In genomic region chr1:228082975-228083870, GRCh38 we compare ENCODE assay signal across 1 cellular context.
TF ChIP-seq lines count a peak whose summit lies in the region.

No MANE protein-coding gene starts in this region.

TF ChIP-seq in HepG2, 621 proteins besides CTCF, POLR2A, EP300 and RAD21 (continued from another document and continues in another):
- TF ChIP-seq, protein P1, sequence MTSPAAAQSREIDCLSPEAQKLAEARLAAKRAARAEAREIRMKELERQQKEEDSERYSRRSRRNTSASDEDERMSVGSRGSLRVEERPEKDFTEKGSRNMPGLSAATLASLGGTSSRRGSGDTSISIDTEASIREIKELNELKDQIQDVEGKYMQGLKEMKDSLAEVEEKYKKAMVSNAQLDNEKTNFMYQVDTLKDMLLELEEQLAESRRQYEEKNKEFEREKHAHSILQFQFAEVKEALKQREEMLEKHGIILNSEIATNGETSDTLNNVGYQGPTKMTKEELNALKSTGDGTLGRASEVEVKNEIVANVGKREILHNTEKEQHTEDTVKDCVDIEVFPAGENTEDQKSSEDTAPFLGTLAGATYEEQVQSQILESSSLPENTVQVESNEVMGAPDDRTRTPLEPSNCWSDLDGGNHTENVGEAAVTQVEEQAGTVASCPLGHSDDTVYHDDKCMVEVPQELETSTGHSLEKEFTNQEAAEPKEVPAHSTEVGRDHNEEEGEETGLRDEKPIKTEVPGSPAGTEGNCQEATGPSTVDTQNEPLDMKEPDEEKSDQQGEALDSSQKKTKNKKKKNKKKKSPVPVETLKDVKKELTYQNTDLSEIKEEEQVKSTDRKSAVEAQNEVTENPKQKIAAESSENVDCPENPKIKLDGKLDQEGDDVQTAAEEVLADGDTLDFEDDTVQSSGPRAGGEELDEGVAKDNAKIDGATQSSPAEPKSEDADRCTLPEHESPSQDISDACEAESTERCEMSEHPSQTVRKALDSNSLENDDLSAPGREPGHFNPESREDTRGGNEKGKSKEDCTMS (CRISPR knock-in tag; conservative IDR thresholded peaks at IDR 0.05), result no peak
- TF ChIP-seq TAF1 (CRISPR knock-in tag; IDR thresholded peaks at IDR 0.05) (no peak; the same call in 1 of the 2 replicates), ZBTB2 (CRISPR knock-in tag; IDR thresholded peaks at IDR 0.05; ENCODE audit: low read depth) (no peak), ZNF577 (CRISPR knock-in tag; IDR thresholded peaks at IDR 0.05; ENCODE audit: borderline replicate concordance, low read depth) (no peak), ZNF790 (CRISPR knock-in tag; IDR thresholded peaks at IDR 0.05; ENCODE audit: borderline replicate concordance) (no peak), ZNF7 (CRISPR knock-in tag; IDR thresholded peaks at IDR 0.05) (no peak), EHMT2 (IDR thresholded peaks at IDR 0.05; ENCODE audit: borderline replicate concordance, low read depth, low read length) (no peak), GZF1 (CRISPR knock-in tag; IDR thresholded peaks at IDR 0.05) (0 out of 2 replicates have a peak, but pooled peaks have one; percentile 38), ZFYVE20 (CRISPR knock-in tag; IDR thresholded peaks at IDR 0.05; ENCODE audit: borderline replicate concordance, low read depth) (peak; percentile 45; the same call in 1 of the 2 replicates), PAX8 (CRISPR knock-in tag; IDR thresholded peaks at IDR 0.05; ENCODE audit: borderline replicate concordance) (no peak), SP1 (IDR thresholded peaks at IDR 0.05) (no peak), SP1 (CRISPR knock-in tag; IDR thresholded peaks at IDR 0.05) (no peak), JARID2 (CRISPR knock-in tag; IDR thresholded peaks at IDR 0.05; ENCODE audit: insufficient replicate concordance) (no peak), ZSCAN20 (CRISPR knock-in tag; IDR thresholded peaks at IDR 0.05; ENCODE audit: borderline replicate concordance) (no peak), PHF5A (CRISPR knock-in tag; IDR thresholded peaks at IDR 0.05; ENCODE audit: low read depth, unreplicated experiment) (no peak), SKIL (CRISPR knock-in tag; IDR thresholded peaks at IDR 0.05; ENCODE audit: borderline replicate concordance) (no peak), SNAPC2 (CRISPR knock-in tag; IDR thresholded peaks at IDR 0.05) (no peak), ZNF431 (CRISPR knock-in tag; IDR thresholded peaks at IDR 0.05; ENCODE audit: borderline replicate concordance, low read depth) (no peak), ZNF567 (CRISPR knock-in tag; IDR thresholded peaks at IDR 0.05; ENCODE audit: borderline replicate concordance) (no peak), TBX3 (IDR thresholded peaks at IDR 0.05; ENCODE audit: borderline replicate concordance) (no peak), EED (CRISPR knock-in tag; IDR thresholded peaks at IDR 0.05) (no peak), SMAD1 (CRISPR knock-in tag; IDR thresholded peaks at IDR 0.05; ENCODE audit: borderline replicate concordance, low read depth) (no peak; the same call in 1 of the 2 replicates), NFYB (CRISPR knock-in tag; IDR thresholded peaks at IDR 0.05) (0 out of 2 replicates have a peak, but pooled peaks have one; percentile 14), KLF16 (CRISPR knock-in tag; IDR thresholded peaks at IDR 0.05) (no peak), ZNF670 (CRISPR knock-in tag; IDR thresholded peaks at IDR 0.05; ENCODE audit: borderline replicate concordance) (no peak), WIZ (CRISPR knock-in tag; IDR thresholded peaks at IDR 0.05) (no peak), NCOA5 (CRISPR knock-in tag; IDR thresholded peaks at IDR 0.05) (no peak), MAF1 (CRISPR knock-in tag; IDR thresholded peaks at IDR 0.05; ENCODE audit: borderline replicate concordance) (no peak; the same call in 1 of the 2 replicates), KMT2B (CRISPR knock-in tag; IDR thresholded peaks at IDR 0.05) (no peak), THYN1 (CRISPR knock-in tag; IDR thresholded peaks at IDR 0.05; ENCODE audit: borderline replicate concordance, low read depth) (no peak), ZNF24 (IDR thresholded peaks at IDR 0.05) (no peak), DDIT3 (CRISPR knock-in tag; IDR thresholded peaks at IDR 0.05) (no peak), TBL1XR1 (IDR thresholded peaks at IDR 0.05; ENCODE audit: borderline replicate concordance, low read length, partially characterized antibody) (no peak), PAF1 (CRISPR knock-in tag; IDR thresholded peaks at IDR 0.05) (no peak), RFX3 (CRISPR knock-in tag; IDR thresholded peaks at IDR 0.05) (no peak), GATA4 (IDR thresholded peaks at IDR 0.05; ENCODE audit: borderline replicate concordance, low read depth) (no peak), ZBTB20 (CRISPR knock-in tag; IDR thresholded peaks at IDR 0.05; ENCODE audit: borderline replicate concordance, low read depth) (no peak), RFX5 (IDR thresholded peaks at IDR 0.05; ENCODE audit: low read depth, low read length) (no peak), REPIN1 (CRISPR knock-in tag; IDR thresholded peaks at IDR 0.05; ENCODE audit: borderline replicate concordance, low read depth) (no peak), CHCHD3 (CRISPR knock-in tag; IDR thresholded peaks at IDR 0.05) (0 out of 2 replicates have a peak, but pooled peaks have one; percentile 3)
- TF ChIP-seq, protein P2, sequence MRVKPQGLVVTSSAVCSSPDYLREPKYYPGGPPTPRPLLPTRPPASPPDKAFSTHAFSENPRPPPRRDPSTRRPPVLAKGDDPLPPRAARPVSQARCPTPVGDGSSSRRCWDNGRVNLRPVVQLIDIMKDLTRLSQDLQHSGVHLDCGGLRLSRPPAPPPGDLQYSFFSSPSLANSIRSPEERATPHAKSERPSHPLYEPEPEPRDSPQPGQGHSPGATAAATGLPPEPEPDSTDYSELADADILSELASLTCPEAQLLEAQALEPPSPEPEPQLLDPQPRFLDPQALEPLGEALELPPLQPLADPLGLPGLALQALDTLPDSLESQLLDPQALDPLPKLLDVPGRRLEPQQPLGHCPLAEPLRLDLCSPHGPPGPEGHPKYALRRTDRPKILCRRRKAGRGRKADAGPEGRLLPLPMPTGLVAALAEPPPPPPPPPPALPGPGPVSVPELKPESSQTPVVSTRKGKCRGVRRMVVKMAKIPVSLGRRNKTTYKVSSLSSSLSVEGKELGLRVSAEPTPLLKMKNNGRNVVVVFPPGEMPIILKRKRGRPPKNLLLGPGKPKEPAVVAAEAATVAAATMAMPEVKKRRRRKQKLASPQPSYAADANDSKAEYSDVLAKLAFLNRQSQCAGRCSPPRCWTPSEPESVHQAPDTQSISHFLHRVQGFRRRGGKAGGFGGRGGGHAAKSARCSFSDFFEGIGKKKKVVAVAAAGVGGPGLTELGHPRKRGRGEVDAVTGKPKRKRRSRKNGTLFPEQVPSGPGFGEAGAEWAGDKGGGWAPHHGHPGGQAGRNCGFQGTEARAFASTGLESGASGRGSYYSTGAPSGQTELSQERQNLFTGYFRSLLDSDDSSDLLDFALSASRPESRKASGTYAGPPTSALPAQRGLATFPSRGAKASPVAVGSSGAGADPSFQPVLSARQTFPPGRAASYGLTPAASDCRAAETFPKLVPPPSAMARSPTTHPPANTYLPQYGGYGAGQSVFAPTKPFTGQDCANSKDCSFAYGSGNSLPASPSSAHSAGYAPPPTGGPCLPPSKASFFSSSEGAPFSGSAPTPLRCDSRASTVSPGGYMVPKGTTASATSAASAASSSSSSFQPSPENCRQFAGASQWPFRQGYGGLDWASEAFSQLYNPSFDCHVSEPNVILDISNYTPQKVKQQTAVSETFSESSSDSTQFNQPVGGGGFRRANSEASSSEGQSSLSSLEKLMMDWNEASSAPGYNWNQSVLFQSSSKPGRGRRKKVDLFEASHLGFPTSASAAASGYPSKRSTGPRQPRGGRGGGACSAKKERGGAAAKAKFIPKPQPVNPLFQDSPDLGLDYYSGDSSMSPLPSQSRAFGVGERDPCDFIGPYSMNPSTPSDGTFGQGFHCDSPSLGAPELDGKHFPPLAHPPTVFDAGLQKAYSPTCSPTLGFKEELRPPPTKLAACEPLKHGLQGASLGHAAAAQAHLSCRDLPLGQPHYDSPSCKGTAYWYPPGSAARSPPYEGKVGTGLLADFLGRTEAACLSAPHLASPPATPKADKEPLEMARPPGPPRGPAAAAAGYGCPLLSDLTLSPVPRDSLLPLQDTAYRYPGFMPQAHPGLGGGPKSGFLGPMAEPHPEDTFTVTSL (CRISPR knock-in tag; IDR thresholded peaks at IDR 0.05; ENCODE audit: borderline replicate concordance), result no peak
- TF ChIP-seq, protein P3, sequence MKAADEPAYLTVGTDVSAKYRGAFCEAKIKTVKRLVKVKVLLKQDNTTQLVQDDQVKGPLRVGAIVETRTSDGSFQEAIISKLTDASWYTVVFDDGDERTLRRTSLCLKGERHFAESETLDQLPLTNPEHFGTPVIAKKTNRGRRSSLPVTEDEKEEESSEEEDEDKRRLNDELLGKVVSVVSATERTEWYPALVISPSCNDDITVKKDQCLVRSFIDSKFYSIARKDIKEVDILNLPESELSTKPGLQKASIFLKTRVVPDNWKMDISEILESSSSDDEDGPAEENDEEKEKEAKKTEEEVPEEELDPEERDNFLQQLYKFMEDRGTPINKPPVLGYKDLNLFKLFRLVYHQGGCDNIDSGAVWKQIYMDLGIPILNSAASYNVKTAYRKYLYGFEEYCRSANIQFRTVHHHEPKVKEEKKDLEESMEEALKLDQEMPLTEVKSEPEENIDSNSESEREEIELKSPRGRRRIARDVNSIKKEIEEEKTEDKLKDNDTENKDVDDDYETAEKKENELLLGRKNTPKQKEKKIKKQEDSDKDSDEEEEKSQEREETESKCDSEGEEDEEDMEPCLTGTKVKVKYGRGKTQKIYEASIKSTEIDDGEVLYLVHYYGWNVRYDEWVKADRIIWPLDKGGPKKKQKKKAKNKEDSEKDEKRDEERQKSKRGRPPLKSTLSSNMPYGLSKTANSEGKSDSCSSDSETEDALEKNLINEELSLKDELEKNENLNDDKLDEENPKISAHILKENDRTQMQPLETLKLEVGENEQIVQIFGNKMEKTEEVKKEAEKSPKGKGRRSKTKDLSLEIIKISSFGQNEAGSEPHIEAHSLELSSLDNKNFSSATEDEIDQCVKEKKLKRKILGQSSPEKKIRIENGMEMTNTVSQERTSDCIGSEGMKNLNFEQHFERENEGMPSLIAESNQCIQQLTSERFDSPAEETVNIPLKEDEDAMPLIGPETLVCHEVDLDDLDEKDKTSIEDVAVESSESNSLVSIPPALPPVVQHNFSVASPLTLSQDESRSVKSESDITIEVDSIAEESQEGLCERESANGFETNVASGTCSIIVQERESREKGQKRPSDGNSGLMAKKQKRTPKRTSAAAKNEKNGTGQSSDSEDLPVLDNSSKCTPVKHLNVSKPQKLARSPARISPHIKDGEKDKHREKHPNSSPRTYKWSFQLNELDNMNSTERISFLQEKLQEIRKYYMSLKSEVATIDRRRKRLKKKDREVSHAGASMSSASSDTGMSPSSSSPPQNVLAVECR (CRISPR knock-in tag; IDR thresholded peaks at IDR 0.05; ENCODE audit: borderline replicate concordance), result peak; percentile 73
- TF ChIP-seq, protein P4, sequence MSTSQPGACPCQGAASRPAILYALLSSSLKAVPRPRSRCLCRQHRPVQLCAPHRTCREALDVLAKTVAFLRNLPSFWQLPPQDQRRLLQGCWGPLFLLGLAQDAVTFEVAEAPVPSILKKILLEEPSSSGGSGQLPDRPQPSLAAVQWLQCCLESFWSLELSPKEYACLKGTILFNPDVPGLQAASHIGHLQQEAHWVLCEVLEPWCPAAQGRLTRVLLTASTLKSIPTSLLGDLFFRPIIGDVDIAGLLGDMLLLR (CRISPR knock-in tag; IDR thresholded peaks at IDR 0.05), result peak; percentile 47; the same call in 1 of the 2 replicates
- TF ChIP-seq, protein P5, sequence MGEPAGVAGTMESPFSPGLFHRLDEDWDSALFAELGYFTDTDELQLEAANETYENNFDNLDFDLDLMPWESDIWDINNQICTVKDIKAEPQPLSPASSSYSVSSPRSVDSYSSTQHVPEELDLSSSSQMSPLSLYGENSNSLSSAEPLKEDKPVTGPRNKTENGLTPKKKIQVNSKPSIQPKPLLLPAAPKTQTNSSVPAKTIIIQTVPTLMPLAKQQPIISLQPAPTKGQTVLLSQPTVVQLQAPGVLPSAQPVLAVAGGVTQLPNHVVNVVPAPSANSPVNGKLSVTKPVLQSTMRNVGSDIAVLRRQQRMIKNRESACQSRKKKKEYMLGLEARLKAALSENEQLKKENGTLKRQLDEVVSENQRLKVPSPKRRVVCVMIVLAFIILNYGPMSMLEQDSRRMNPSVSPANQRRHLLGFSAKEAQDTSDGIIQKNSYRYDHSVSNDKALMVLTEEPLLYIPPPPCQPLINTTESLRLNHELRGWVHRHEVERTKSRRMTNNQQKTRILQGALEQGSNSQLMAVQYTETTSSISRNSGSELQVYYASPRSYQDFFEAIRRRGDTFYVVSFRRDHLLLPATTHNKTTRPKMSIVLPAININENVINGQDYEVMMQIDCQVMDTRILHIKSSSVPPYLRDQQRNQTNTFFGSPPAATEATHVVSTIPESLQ (CRISPR knock-in tag; conservative IDR thresholded peaks at IDR 0.05), result no peak
- TF ChIP-seq, protein P6, sequence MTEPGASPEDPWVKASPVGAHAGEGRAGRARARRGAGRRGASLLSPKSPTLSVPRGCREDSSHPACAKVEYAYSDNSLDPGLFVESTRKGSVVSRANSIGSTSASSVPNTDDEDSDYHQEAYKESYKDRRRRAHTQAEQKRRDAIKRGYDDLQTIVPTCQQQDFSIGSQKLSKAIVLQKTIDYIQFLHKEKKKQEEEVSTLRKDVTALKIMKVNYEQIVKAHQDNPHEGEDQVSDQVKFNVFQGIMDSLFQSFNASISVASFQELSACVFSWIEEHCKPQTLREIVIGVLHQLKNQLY (CRISPR knock-in tag; IDR thresholded peaks at IDR 0.05), result no peak
